In the genomic region with DNA sequence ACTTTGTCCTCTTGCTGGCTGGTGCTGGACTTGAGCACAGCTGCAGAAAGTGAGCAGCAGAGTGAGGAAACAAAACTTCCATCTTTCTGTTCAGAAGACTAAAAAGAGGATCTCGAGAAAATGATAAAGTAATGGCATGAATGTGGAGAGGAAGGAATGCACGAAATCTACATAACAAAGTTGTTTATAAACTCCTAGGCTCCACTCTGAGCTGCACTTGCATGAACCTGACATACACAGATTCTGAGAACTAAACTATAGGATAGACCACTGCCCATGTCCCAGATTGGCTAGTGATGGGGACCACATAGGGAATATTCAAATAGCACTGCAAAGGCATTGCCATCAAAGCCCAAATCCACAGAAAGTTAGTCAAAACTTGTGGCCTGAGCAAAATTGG, we compare ENCODE assay signal across 24 cellular contexts.
A peak's percentile ranks its signal among the peaks of the same experiment; 100 is the strongest.
DNase-seq lines count a peak whose midpoint lies in the region; ATAC-seq, FAIRE-seq and TF ChIP-seq lines count a peak whose summit lies in the region.
"Had no signal": no experiment of that assay in that cellular context is flagged by ENCODE, and none has a peak within 500 bp of the region (broad histone marks: within the 10 kb centered on the region; RNA-seq: fewer than 3 reads in every experiment).

No MANE protein-coding gene starts in this region.

- DNase-seq in GM23338 (ENCODE audit: low spot score): peak; percentile 54
- no peak for DNase-seq in H1 (ENCODE audit: low read depth in 1 of 2, low spot score in 2 of 2)
- peak; percentile 1 for DNase-seq in mesendoderm
- no peak for DNase-seq in lower leg skin (ENCODE audit: low spot score in 2 of 2)
- DNase-seq: AML-193; Caco-2; Calu3; CD4-positive, alpha-beta T cell; CD8-positive, alpha-beta T cell; DMS79 treated with DMSO at 0.1 percent for 48 hours had no signal

- H2BK20ac ChIP-seq in H1 (ENCODE audit: low read length): no peak overlapping the region

- H2BK15ac ChIP-seq in H1 (ENCODE audit: low read length) (no peak overlapping the region), mesendoderm (replicated peaks; ENCODE audit: low read depth) (no peak overlapping the region)

- H2BK120ac ChIP-seq in H1 (replicated peaks; ENCODE audit: low read depth, low read length) (no peak overlapping the region), mesendoderm (ENCODE audit: low read depth, low read length) (no peak overlapping the region)

- H4K20me1 ChIP-seq in GM23338 (replicated peaks; ENCODE audit: insufficient read depth) (no peaks in the 10 kb centered on the region), H1 (replicated peaks in 1 of 2; ENCODE audit: control insufficient read depth in 1 of 2, insufficient read depth in 2 of 2, low read length in 2 of 2) (no peaks in the 10 kb centered on the region)
- H4K20me1 ChIP-seq: BLaER1 treated with 17β-estradiol and CSF1 and Interleukin-3, amounts not matched to agents 10 nM and 100 nM had no signal

- peaks cover 40% of the 10 kb centered on the region for H3K9me3 Mint-ChIP-seq in GM23338
- H3K9me3 Mint-ChIP-seq: CD4-positive, alpha-beta T cell; CD8-positive, alpha-beta T cell had no signal

- H3K79me1 ChIP-seq in H1 (ENCODE audit: low read depth, low read length) (no peaks in the 10 kb centered on the region), mesendoderm (ENCODE audit: low read length) (no peaks in the 10 kb centered on the region)

- no peak for TF ChIP-seq EP300 in H1 (IDR thresholded peaks at IDR 0.05; ENCODE audit: borderline replicate concordance in 1 of 2, low read depth in 2 of 2, low read length in 2 of 2)

- TF ChIP-seq POLR2A in H1 (IDR thresholded peaks at IDR 0.05; ENCODE audit: control extremely low read depth in 1 of 2, low read depth in 2 of 2, low read length in 2 of 2) (no peak), lower leg skin (IDR thresholded peaks at IDR 0.05) (no peak)

- H2AK5ac ChIP-seq in H1 (ENCODE audit: low read depth, low read length): no peak overlapping the region
- H2AK5ac ChIP-seq in mesendoderm (ENCODE audit: low read length): no peak overlapping the region

- H4K8ac ChIP-seq in H1 (ENCODE audit: extremely low read depth, insufficient read depth, low read length) (no peak overlapping the region), mesendoderm (ENCODE audit: low read depth, low read length) (no peak overlapping the region)

- intact Hi-C loops in lower leg skin (cut with DNase I; ENCODE audit: low total_unique reads): no loop called here

- H4K91ac ChIP-seq in H1 (replicated peaks; ENCODE audit: insufficient read length, low read length): no peak overlapping the region

- H3K23ac ChIP-seq in H1 (ENCODE audit: insufficient read length) (no peak overlapping the region), mesendoderm (ENCODE audit: low read length) (no peak overlapping the region)

- H3K4me2 ChIP-seq in GM23338 (peak overlapping the region; percentile 19; the same call in 1 of the 2 replicates), H1 (ENCODE audit: insufficient read depth in 1 of 2, low read depth in 2 of 2, low read length in 2 of 2) (peak overlapping the region in 1 of 2 experiments; percentile 15; a peak in 2 of 4 replicates), mesendoderm (ENCODE audit: low read length) (no peak overlapping the region)
- H3K4me2 ChIP-seq: A549; BLaER1 treated with 17β-estradiol and CSF1 and Interleukin-3, amounts not matched to agents 10 nM and 100 nM had no signal

- CTCF ChIA-PET in H1 (lab: Charles Lee; ENCODE audit: partially characterized antibody): interaction anchor here (1.4 kb wide), 1 partner anchor 101 kb away, joined by 8 read pairs; no protein-coding TSS in a partner anchor

- H3K9me3 ChIP-seq in HUES48 (ENCODE audit: control insufficient read depth, insufficient read depth, low read length) (no peaks in the 10 kb centered on the region), H1 (ENCODE audit: insufficient read depth in 2 of 2, low read depth in 1 of 2, low read length in 1 of 2) (no peaks in the 10 kb centered on the region)
- H3K9me3 ChIP-seq: A549, Caco-2 had no signal

- H3K36me3 ChIP-seq in GM23338 (ENCODE audit: insufficient read depth) (no peaks in the 10 kb centered on the region), HUES48 (ENCODE audit: control insufficient read depth, insufficient read depth, low read length) (no peaks in the 10 kb centered on the region), H1 (ENCODE audit: control insufficient read depth in 2 of 4, insufficient read depth in 4 of 4, low read length in 3 of 4) (no peaks in the 10 kb centered on the region), mesendoderm (ENCODE audit: control insufficient read depth, insufficient read depth, low read length) (no peaks in the 10 kb centered on the region)
- H3K36me3 ChIP-seq: BLaER1 treated with 17β-estradiol and CSF1 and Interleukin-3, amounts not matched to agents 10 nM and 100 nM had no signal

- H3K4me3 ChIP-seq in GM23338 (no peak overlapping the region), HUES48 (ENCODE audit: low read depth, low read length) (no peak overlapping the region), H1 (ENCODE audit: extremely low read depth in 1 of 4, insufficient read depth in 2 of 4, low read depth in 3 of 4, low read length in 4 of 4) (no peak overlapping the region), mesendoderm (ENCODE audit: low read length) (no peak overlapping the region), lower leg skin (ENCODE audit: low read depth, poor library complexity, severe bottlenecking) (no peak overlapping the region)
- H3K4me3 ChIP-seq: A549; BLaER1 treated with 17β-estradiol and CSF1 and Interleukin-3, amounts not matched to agents 10 nM and 100 nM; GM12878 had no signal

- no peak overlapping the region for H3K9ac ChIP-seq in HUES48 (ENCODE audit: low read depth, low read length)
- H3K9ac ChIP-seq in H1 (replicated peaks in 1 of 4; ENCODE audit: extremely low read depth in 1 of 4, low read depth in 3 of 4, low read length in 3 of 4): no peak overlapping the region
- no peak overlapping the region for H3K9ac ChIP-seq in mesendoderm (ENCODE audit: low read length)
- H3K9ac ChIP-seq: BLaER1 treated with 17β-estradiol and CSF1 and Interleukin-3, amounts not matched to agents 10 nM and 100 nM had no signal

- H3K14ac ChIP-seq in H1 (ENCODE audit: insufficient read length): no peak overlapping the region

- H3K18ac ChIP-seq in H1 (ENCODE audit: extremely low read depth, low read length) (no peak overlapping the region), mesendoderm (ENCODE audit: low read length) (no peak overlapping the region)

- H3K4me1 ChIP-seq in GM23338 (ENCODE audit: insufficient read depth) (peaks cover 12% of the 10 kb centered on the region), HUES48 (ENCODE audit: control insufficient read depth, insufficient read depth, low read length) (peaks cover 14% of the 10 kb centered on the region), H1 (replicated peaks in 1 of 4; ENCODE audit: control insufficient read depth in 3 of 4, insufficient read depth in 4 of 4, low read length in 3 of 4) (peaks cover 0 to 6% (median 4%) of the 10 kb centered on the region in 4 experiments; a peak in 4 of 7 replicates), mesendoderm (ENCODE audit: control insufficient read depth, low read depth, low read length) (no peaks in the 10 kb centered on the region)
- H3K4me1 ChIP-seq: A549, Caco-2 had no signal

- H2BK5ac ChIP-seq in H1 (ENCODE audit: low read depth, low read length): no peak overlapping the region
- H2BK5ac ChIP-seq in mesendoderm (ENCODE audit: low read length): no peak overlapping the region

- ATAC-seq in GM23338: peak; percentile 63
- no peak for ATAC-seq in HG03442 (IDR thresholded peaks at IDR 0.05; ENCODE audit: unreplicated experiment)
- no peak for ATAC-seq in HG03045 (IDR thresholded peaks at IDR 0.05; ENCODE audit: unreplicated experiment)
- ATAC-seq: A549; CD8-positive, alpha-beta T cell; GM12878 had no signal

- POLR2A ChIA-PET in H1 (lab: Charles Lee; ENCODE audit: partially characterized antibody): no interaction called here

- 56% methylated on average over 2 of the region's 2 CpGs; no CpG with 5 or more reads in 1 of the 2 experiments for WGBS in H1 (ENCODE audit: extremely low coverage in 1 of 2, insufficient coverage in 1 of 2, insufficient read length in 1 of 2, insufficient replicate concordance in 2 of 2, low coverage in 1 of 2, low lambda C conversion rate in 2 of 2, missing lambda C conversion rate in 1 of 2), 2 experiments
- WGBS in mesendoderm (ENCODE audit: extremely low coverage, insufficient coverage, low lambda C conversion rate): no CpG with 5 or more reads among the region's 2 CpGs
- WGBS in lower leg skin, 2 donors: 63 to 68% methylated on average over 2 of the region's 2 CpGs

- H3K9me2 ChIP-seq in GM23338 (ENCODE audit: insufficient read depth): no peaks in the 10 kb centered on the region

- H3F3A ChIP-seq in GM23338 (replicated peaks; ENCODE audit: low read depth): no peaks in the 10 kb centered on the region

- TF ChIP-seq CTCF in GM23338 (conservative IDR thresholded peaks at IDR 0.05; ENCODE audit: low read depth in 2 of 2) (no peak), H1 (IDR thresholded peaks at IDR 0.05; ENCODE audit: control extremely low read depth in 1 of 3, insufficient read depth in 1 of 3, low read depth in 1 of 3, low read length in 3 of 3) (no peak), lower leg skin (IDR thresholded peaks at IDR 0.05) (no peak)

- H3K27me3 ChIP-seq in GM23338 (ENCODE audit: insufficient read depth) (no peaks in the 10 kb centered on the region), HUES48 (ENCODE audit: control insufficient read depth, insufficient read depth, low read length) (no peaks in the 10 kb centered on the region), H1 (replicated peaks in 1 of 4; ENCODE audit: control insufficient read depth in 3 of 4, extremely low read depth in 1 of 4, insufficient read depth in 3 of 4, low read length in 3 of 4) (no peaks in the 10 kb centered on the region), mesendoderm (ENCODE audit: insufficient read depth, low read length, poor library complexity) (no peaks in the 10 kb centered on the region)
- H3K27me3 ChIP-seq: BLaER1 treated with 17β-estradiol and CSF1 and Interleukin-3, amounts not matched to agents 10 nM and 100 nM had no signal

- no peak overlapping the region for H3K4ac ChIP-seq in H1 (replicated peaks; ENCODE audit: insufficient read length, low read depth, low read length)
- H3K4ac ChIP-seq in mesendoderm (ENCODE audit: low read depth, low read length): no peak overlapping the region

- H3K27ac ChIP-seq in GM23338 (ENCODE audit: low read depth) (peak overlapping the region; percentile 28; the same call in 1 of the 2 replicates), HUES48 (ENCODE audit: low read depth, low read length) (peak overlapping the region; percentile 37), H1 (ENCODE audit: low read depth, low read length) (no peak overlapping the region), mesendoderm (ENCODE audit: low read depth, low read length) (no peak overlapping the region)
- H3K27ac ChIP-seq: 22Rv1; A549; BLaER1 treated with 17β-estradiol and CSF1 and Interleukin-3, amounts not matched to agents 10 nM and 100 nM; C4-2B had no signal

- H2AFZ ChIP-seq in GM23338: no peak overlapping the region
- H2AFZ ChIP-seq in H1 (ENCODE audit: low read length): peak overlapping the region; percentile 5; the same call in 1 of the 2 replicates

- no peaks in the 10 kb centered on the region for H3K36me3 Mint-ChIP-seq in GM23338 (ENCODE audit: low read depth)
- H3K36me3 Mint-ChIP-seq: CD8-positive, alpha-beta T cell had no signal

- no peak for TF ChIP-seq RAD21 in H1 (IDR thresholded peaks at IDR 0.05 in 1 of 2, conservative IDR thresholded peaks at IDR 0.05 in 1 of 2; ENCODE audit: low read depth in 2 of 2, low read length in 2 of 2)

- H3K79me2 ChIP-seq in GM23338 (replicated peaks; ENCODE audit: insufficient read depth): no peaks in the 10 kb centered on the region
- no peaks in the 10 kb centered on the region for H3K79me2 ChIP-seq in H1 (ENCODE audit: control insufficient read depth in 1 of 2, insufficient read depth in 2 of 2, low read length in 2 of 2)
- no peaks in the 10 kb centered on the region for H3K79me2 ChIP-seq in mesendoderm (ENCODE audit: control insufficient read depth, insufficient read depth, low read length)

- H3K27me3 Mint-ChIP-seq in GM23338 (ENCODE audit: insufficient read depth, low read depth, poor library complexity): no peaks in the 10 kb centered on the region

- FAIRE-seq in H1 (lab: Jason Lieb, UNC): no peak
- FAIRE-seq: A549, D721Med, G401.6, GM12878, GM12892, GM18507, GM19239 had no signal

- no peak overlapping the region for H3K27ac Mint-ChIP-seq in GM23338
- H3K27ac Mint-ChIP-seq: B cell; CD4-positive, alpha-beta T cell; CD8-positive, alpha-beta T cell had no signal

- H3K4me3 Mint-ChIP-seq in GM23338: no peak overlapping the region
- H3K4me3 Mint-ChIP-seq: B cell; CD4-positive, alpha-beta T cell; CD8-positive, alpha-beta T cell had no signal

- H4K5ac ChIP-seq in H1 (ENCODE audit: insufficient read length, low read depth, low read length): no peak overlapping the region
- H4K5ac ChIP-seq in mesendoderm (ENCODE audit: low read length): no peak overlapping the region

- H3K56ac ChIP-seq in H1 (replicated peaks; ENCODE audit: insufficient read length, low read depth, low read length) (no peak overlapping the region), mesendoderm (ENCODE audit: low read length) (no peak overlapping the region)

- H2BK12ac ChIP-seq in H1 (ENCODE audit: low read depth, low read length): peak overlapping the region; percentile 1; the same call in 1 of the 2 replicates

- H3K23me2 ChIP-seq in H1 (ENCODE audit: low read depth, low read length): no peaks in the 10 kb centered on the region

- peaks cover 10% of the 10 kb centered on the region; the same call in 2 of the 3 replicates for H3K4me1 Mint-ChIP-seq in GM23338
- H3K4me1 Mint-ChIP-seq: B cell had no signal

Comparison
In these comparisons a context has a peak if more than half of its experiments do, and no peak if none do; other contexts are left out.
1. DNase-seq: peak in GM23338 (single experiment) and mesendoderm (single experiment); none in H1 (0 of 2) and lower leg skin (0 of 2).
2. H3K27ac ChIP-seq: peak in GM23338 (single experiment) and HUES48 (single experiment); none in H1 (single experiment) and mesendoderm (single experiment).